Comparison of ENCODE assay signal across 1 cellular context in genomic region chr4:7906171-7906581, GRCh38.
TF ChIP-seq lines count a peak whose summit lies in the region.

No MANE protein-coding gene starts in this region.

TF ChIP-seq in A549, 52 proteins besides CTCF, POLR2A, EP300 and RAD21 (continued from another document):
- TF ChIP-seq PBX3 (IDR thresholded peaks at IDR 0.05) (no peak), RARB (CRISPR knock-in tag; IDR thresholded peaks at IDR 0.05) (no peak), CHD2 (IDR thresholded peaks at IDR 0.05; ENCODE audit: low read length, partially characterized antibody) (no peak), KDM1A (IDR thresholded peaks at IDR 0.05; ENCODE audit: low read depth) (no peak), GATA3 (IDR thresholded peaks at IDR 0.05; ENCODE audit: borderline replicate concordance) (no peak), HOXB13 (CRISPR knock-in tag; IDR thresholded peaks at IDR 0.05; ENCODE audit: low read depth) (no peak), REST (IDR thresholded peaks at IDR 0.05) (no peak)
